ENCODE assay signal across 17 cellular contexts in genomic region chr20:1629321-1629720, GRCh38. TPM values are rescaled to one million over a fixed set of nuclear protein-coding genes. Genes with fewer than 3 reads are reported as not detected.
"Had no signal": no experiment of that assay in that cellular context is flagged by ENCODE, and none has a peak within 500 bp of the region (broad histone marks: within the 10 kb centered on the region; RNA-seq: fewer than 3 reads in every experiment).

No MANE protein-coding gene starts in this region.

- H3K4me3 ChIP-seq: esophagus squamous epithelium, stomach had no signal

- H3K36me3 ChIP-seq: brain microvascular endothelial cell, esophagus squamous epithelium, stomach had no signal

- DNase-seq: activated CD4-positive, alpha-beta memory T cell treated with anti-CD3 and anti-CD28 coated beads, Interleukin-2, amount 10 ng/mL, durations not matched to agents 7 days and 5 days; activated CD4-positive, CD25-positive, alpha-beta regulatory T cell treated with anti-CD3 and anti-CD28 coated beads, Interleukin-2, amount 50 U/mL, for 72 hours; activated CD8-positive, alpha-beta memory T cell treated with anti-CD3 and anti-CD28 coated beads, Interleukin-2, amount 50 U/mL, for 48 hours; activated naive CD4-positive, alpha-beta T cell treated with anti-CD3 and anti-CD28 coated beads, Interleukin-2, amount 10 ng/mL, durations not matched to agents 7 days and 5 days; brain microvascular endothelial cell; esophagus squamous epithelium; foreskin fibroblast; head of caudate nucleus; mammary epithelial cell; occipital lobe; stimulated activated CD4-positive, alpha-beta T cell treated with anti-CD3 and anti-CD28 coated beads, Interleukin-12 subunit alpha, Interleukin-12 subunit beta, amount 100 ng/mL, for 4 hours; stomach had no signal

- H3K36me3 Mint-ChIP-seq: natural killer cell treated with Interleukin-12 subunit alpha and Interleukin-12 subunit beta and Interleukin-15 and Interleukin-18, amount 100 ng/mL, for 72 hours had no signal

- H3K27me3 Mint-ChIP-seq: activated CD4-positive, alpha-beta memory T cell treated with anti-CD3 and anti-CD28 coated beads, Interleukin-2, amount 10 ng/mL, durations not matched to agents 7 days and 5 days; activated naive CD4-positive, alpha-beta T cell treated with anti-CD3 and anti-CD28 coated beads, Interleukin-2, amount 10 ng/mL, durations not matched to agents 7 days and 5 days had no signal

- H3K9me3 Mint-ChIP-seq: activated CD4-positive, alpha-beta memory T cell treated with anti-CD3 and anti-CD28 coated beads, Interleukin-2, amount 10 ng/mL, durations not matched to agents 7 days and 5 days; activated naive CD4-positive, alpha-beta T cell treated with anti-CD3 and anti-CD28 coated beads, Interleukin-2, amount 10 ng/mL, durations not matched to agents 7 days and 5 days; natural killer cell treated with Interleukin-12 subunit alpha and Interleukin-12 subunit beta and Interleukin-15 and Interleukin-18, amount 100 ng/mL, for 72 hours had no signal

- H3K9me3 ChIP-seq: esophagus squamous epithelium, stomach had no signal

- H3K27ac ChIP-seq: brain microvascular endothelial cell, esophagus squamous epithelium, stomach had no signal

- H3K27ac Mint-ChIP-seq: activated CD4-positive, alpha-beta memory T cell treated with anti-CD3 and anti-CD28 coated beads, Interleukin-2, amount 10 ng/mL, durations not matched to agents 7 days and 5 days; activated naive CD4-positive, alpha-beta T cell treated with anti-CD3 and anti-CD28 coated beads, Interleukin-2, amount 10 ng/mL, durations not matched to agents 7 days and 5 days; natural killer cell treated with Interleukin-12 subunit alpha and Interleukin-12 subunit beta and Interleukin-15 and Interleukin-18, amount 100 ng/mL, for 72 hours had no signal

- H3K4me1 ChIP-seq: esophagus squamous epithelium, stomach had no signal

- ATAC-seq: left lobe of liver; natural killer cell treated with Interleukin-12 subunit alpha and Interleukin-12 subunit beta and Interleukin-15 and Interleukin-18, amount 100 ng/mL, for 72 hours had no signal

- FAIRE-seq: endometrium, islet of Langerhans had no signal

- H3K27me3 ChIP-seq: brain microvascular endothelial cell had no signal

- H3K4me3 Mint-ChIP-seq: activated CD4-positive, alpha-beta memory T cell treated with anti-CD3 and anti-CD28 coated beads, Interleukin-2, amount 10 ng/mL, durations not matched to agents 7 days and 5 days; activated naive CD4-positive, alpha-beta T cell treated with anti-CD3 and anti-CD28 coated beads, Interleukin-2, amount 10 ng/mL, durations not matched to agents 7 days and 5 days; natural killer cell treated with Interleukin-12 subunit alpha and Interleukin-12 subunit beta and Interleukin-15 and Interleukin-18, amount 100 ng/mL, for 72 hours had no signal

RNA-seq across cellular contexts. Expression of gene SIRPG, which starts 28.3 kb away (rescaled TPM):
- total RNA-seq: left lobe of liver, mammary epithelial cell, occipital lobe, urinary bladder had no signal
